25 cellular contexts compared by ENCODE assay signal in genomic region chr6:24472181-24472580, GRCh38. TPM values are rescaled to one million over a fixed set of nuclear protein-coding genes. Genes with fewer than 3 reads are reported as not detected.
DNase-seq lines count a peak whose midpoint lies in the region; ATAC-seq, FAIRE-seq and TF ChIP-seq lines count a peak whose summit lies in the region.
"Had no signal": no experiment of that assay in that cellular context is flagged by ENCODE, and none has a peak within 500 bp of the region (broad histone marks: within the 10 kb centered on the region; RNA-seq: fewer than 3 reads in every experiment).

No MANE protein-coding gene starts in this region.

- H3K4me3 ChIP-seq in A549 = no peak overlapping the region
- H3K4me3 ChIP-seq in IMR-90 (ENCODE audit: insufficient read depth, low read depth, low read length) = no peak overlapping the region
- H3K4me3 ChIP-seq in choroid plexus epithelial cell (ENCODE audit: low read depth, low read length) = no peak overlapping the region
- H3K4me3 ChIP-seq in left lung = no peak overlapping the region

- peaks cover 8% of the 10 kb centered on the region; the same call in 2 of the 3 replicates for H3K4me1 ChIP-seq in A549
- H3K4me1 ChIP-seq in IMR-90 (ENCODE audit: control insufficient read depth, insufficient read depth, low read length) = no peaks in the 10 kb centered on the region
- no peaks in the 10 kb centered on the region for H3K4me1 ChIP-seq in left lung

- H3K36me3 ChIP-seq in IMR-90 (ENCODE audit: control insufficient read depth, insufficient read depth, low read length) (no peaks in the 10 kb centered on the region), left lung (no peaks in the 10 kb centered on the region)

- H3K9me1 ChIP-seq in IMR-90 (ENCODE audit: insufficient read depth, low read length) = no peaks in the 10 kb centered on the region

- no TSS peak for BruUV-seq in IMR-90 (replicated peaks; lab: Mats Ljungman, UMichigan)

- H3K14ac ChIP-seq in IMR-90 (replicated peaks; ENCODE audit: low read depth, low read length) = no peak overlapping the region

- no peak for ATAC-seq in A549
- peak; percentile 57 for ATAC-seq in IMR-90 (ENCODE audit: low read depth)
- ATAC-seq in left lung = peak; percentile 17

- H2BK20ac ChIP-seq in IMR-90 (ENCODE audit: low read depth, low read length) = no peak overlapping the region

- H4K20me1 ChIP-seq in IMR-90 (ENCODE audit: insufficient read depth, low read length) = no peaks in the 10 kb centered on the region

- CTCF ChIA-PET in A549 (lab: Yijun Ruan, JAX) = interaction anchor here (0.6 to 1.3 kb wide), 2 partner anchors 15 to 20 kb away, joined by 3 to 4 read pairs; no protein-coding TSS in a partner anchor
- CTCF ChIA-PET in IMR-90 (lab: Yijun Ruan, JAX) = no interaction called here

- H3K4me2 ChIP-seq in A549 = peak overlapping the region; percentile 14; the same call in 1 of the 3 replicates
- H3K4me2 ChIP-seq in IMR-90 (ENCODE audit: low read depth, low read length) = no peak overlapping the region

- H4K5ac ChIP-seq in IMR-90 (ENCODE audit: low read depth, low read length) = no peak overlapping the region

- H2AK5ac ChIP-seq in IMR-90 (ENCODE audit: low read depth, low read length) = no peak overlapping the region

- DNase-seq in A549 (ENCODE audit: low read depth in 1 of 2, low spot score in 1 of 2) = no peak
- peak; percentile 12 for DNase-seq in IMR-90
- peak; percentile 15 for DNase-seq in choroid plexus epithelial cell (ENCODE audit: low read depth)
- no peak for DNase-seq in left lung
- DNase-seq in NCI-H526 (lab: John Stamatoyannopoulos, UW) = no peak
- DNase-seq in stimulated activated CD4-positive, alpha-beta T cell treated with anti-CD3 and anti-CD28 coated beads, Interleukin-2, amount 100 ng/mL, for 24 hours = no peak
- no peak for DNase-seq in activated CD4-positive, alpha-beta T cell treated with anti-CD3 and anti-CD28 coated beads for 4 hours
- DNase-seq: DMS53, EL, GF-D8, HFFc6, MV-4-11, NCI-H1417, NCI-H1694 treated with DMSO at 0.1 percent for 48 hours, NCI-H2081 treated with DMSO at 0.1 percent for 48 hours, NCI-H2171 treated with DMSO at 0.1 percent for 48 hours, NCI-H524 treated with DMSO at 0.1 percent for 48 hours, OCI-M1, Right ventricle myocardium superior had no signal

- H4K8ac ChIP-seq in IMR-90 (ENCODE audit: low read depth in 2 of 2, low read length in 2 of 2) = no peak overlapping the region

- H2AFZ ChIP-seq in IMR-90 (replicated peaks; ENCODE audit: low read length, poor library complexity) = no peak overlapping the region

- no peak overlapping the region for H2BK5ac ChIP-seq in IMR-90 (ENCODE audit: low read depth, low read length, poor library complexity, severe bottlenecking)

- no peaks in the 10 kb centered on the region for H3K9me3 ChIP-seq in A549
- no peaks in the 10 kb centered on the region for H3K9me3 ChIP-seq in IMR-90 (ENCODE audit: control insufficient read depth, insufficient read depth, low read length)
- H3K9me3 ChIP-seq in left lung = no peaks in the 10 kb centered on the region

- no peak overlapping the region for H3K56ac ChIP-seq in IMR-90 (ENCODE audit: extremely low read depth, insufficient read depth, low read length)

- H3K23ac ChIP-seq in IMR-90 (ENCODE audit: low read depth, low read length) = no peak overlapping the region

- no peak overlapping the region for H3K4ac ChIP-seq in IMR-90 (ENCODE audit: low read depth, low read length)

- TF ChIP-seq RAD21 in A549 (conservative IDR thresholded peaks at IDR 0.05 in 1 of 2, IDR thresholded peaks at IDR 0.05 in 1 of 2) (no peak), IMR-90 (IDR thresholded peaks at IDR 0.05; ENCODE audit: low read length) (no peak)

- no peak overlapping the region for H4K91ac ChIP-seq in IMR-90 (ENCODE audit: insufficient read depth, low read depth, low read length)

- in situ Hi-C loops in IMR-90 (cut with MboI; ENCODE audit: low sequenced_read_pairs) = no loop called here

- H2BK120ac ChIP-seq in IMR-90 (ENCODE audit: low read depth, low read length) = no peak overlapping the region

- no peak overlapping the region for H2AK9ac ChIP-seq in IMR-90 (replicated peaks; ENCODE audit: low read depth, low read length, poor library complexity)

- no peak overlapping the region for H3K9ac ChIP-seq in IMR-90 (ENCODE audit: low read depth, low read length)

- no peaks in the 10 kb centered on the region; the same call in 1 of the 2 replicates for H3K27me3 ChIP-seq in IMR-90 (ENCODE audit: control insufficient read depth, insufficient read depth, low read length)
- H3K27me3 ChIP-seq in left lung = no peaks in the 10 kb centered on the region

- no peaks in the 10 kb centered on the region for H3K79me1 ChIP-seq in IMR-90 (ENCODE audit: low read depth in 1 of 2, low read length in 2 of 2)

- FAIRE-seq in A549 (lab: Jason Lieb, UNC) = no peak
- FAIRE-seq: D721Med, GM19239, H54 had no signal

- H3K18ac ChIP-seq in IMR-90 (ENCODE audit: low read depth, low read length) = no peak overlapping the region

- TF ChIP-seq POLR2A in A549 (IDR thresholded peaks at IDR 0.05; ENCODE audit: low read length) = no peak
- TF ChIP-seq POLR2A in IMR-90 (IDR thresholded peaks at IDR 0.05; ENCODE audit: low read depth, low read length) = no peak

- POLR2A ChIA-PET in A549 (lab: Yijun Ruan, JAX) (no interaction called here), IMR-90 (lab: Charles Lee; ENCODE audit: unreplicated experiment) (no interaction called here)

- TF ChIP-seq EP300 in A549 (IDR thresholded peaks at IDR 0.05) = no peak

- H2BK15ac ChIP-seq in IMR-90 (ENCODE audit: low read depth, low read length) = no peak overlapping the region

- TF ChIP-seq CTCF in A549 (IDR thresholded peaks at IDR 0.05) (no peak), IMR-90 (conservative IDR thresholded peaks at IDR 0.05; ENCODE audit: low read depth, low read length) (no peak), choroid plexus epithelial cell (conservative IDR thresholded peaks at IDR 0.05; ENCODE audit: low read depth, low read length) (no peak), left lung (IDR thresholded peaks at IDR 0.05) (no peak)

- intact Hi-C loops in IMR-90 (cut with micrococcal nuclease) (no loop called here), left lung (cut with DNase I) (no loop called here)

- dilution Hi-C loops in IMR-90 (cut with HindIII; ENCODE audit: low sequenced_read_pairs, unreplicated experiment) = no loop called here

- H3K27ac ChIP-seq in A549 = peak overlapping the region; percentile 17 to 20; a peak in 2 of 6 replicates
- H3K27ac ChIP-seq in IMR-90 (ENCODE audit: insufficient read depth, low read length) = no peak overlapping the region
- no peak overlapping the region for H3K27ac ChIP-seq in left lung
- H3K27ac ChIP-seq: HL-60 had no signal

TF ChIP-seq in A549, 52 proteins besides CTCF, POLR2A, EP300 and RAD21:
- TF ChIP-seq MAFK (IDR thresholded peaks at IDR 0.05; ENCODE audit: partially characterized antibody) (peak; percentile 60), MAZ (IDR thresholded peaks at IDR 0.05; ENCODE audit: borderline replicate concordance, low read depth, low read length) (no peak), NFE2L2 (conservative IDR thresholded peaks at IDR 0.05; ENCODE audit: low read length) (peak; percentile 32; the same call in 1 of the 2 replicates)

TF ChIP-seq in IMR-90, 13 proteins besides CTCF, POLR2A, EP300 and RAD21:
- TF ChIP-seq MAFK (IDR thresholded peaks at IDR 0.05; ENCODE audit: low read depth, low read length) (0 out of 2 replicates have a peak, but pooled peaks have one; percentile 24), MXI1 (IDR thresholded peaks at IDR 0.05; ENCODE audit: borderline replicate concordance, low read depth, low read length) (no peak), NFE2L2 (IDR thresholded peaks at IDR 0.05; ENCODE audit: low read depth, low read length) (peak; percentile 85)

RNA-seq across cellular contexts. Expression of gene GPLD1, which starts 17.2 kb away (rescaled TPM):
- polyA plus RNA-seq in A549 (2011; rRNA removed) (2.6 and 3.2 TPM in 2 replicates), A549 (2017; fragmentation: RNase III; extraction: RNeasy Plus Mini Kit Qiagen cat#74134 plus additional on column Dnase treatment) (1.2 to 1.6 TPM (median 1.3 TPM) in 3 replicates), IMR-90 (2012; rRNA removed) (0.05 and 0.11 TPM in 2 replicates)
- polyA plus RNA-seq in A549 (2012; cell fraction: cytosol; rRNA removed) = 0.86 and 1.0 TPM in 2 replicates
- 1.3 and 1.8 TPM in 2 replicates for polyA plus RNA-seq in A549 (2012; cell fraction: nucleus; rRNA removed)
- polyA minus RNA-seq in A549 (2011; rRNA and poly(A)+ RNA removed) = 2.5 and 3.1 TPM in 2 replicates
- total RNA-seq in IMR-90 (2012; rRNA removed) (0.18 and 0.28 TPM in 2 replicates), left lung (1 to 10 TPM; 1.7 to 2.7 TPM)
- polyA plus RNA-seq in IMR-90 (2012; cell fraction: cytosol; rRNA removed) = 0.05 and 0.21 TPM in 2 replicates
- polyA plus RNA-seq in IMR-90 (2012; cell fraction: nucleus; rRNA removed; ENCODE audit: low replicate concordance) = 0.11 and 0.12 TPM in 2 replicates
- total RNA-seq: RPMI7951 had no signal
- polyA plus RNA-seq: CD14-positive monocyte had no signal

RNA-seq across cellular contexts. Expression of gene ALDH5A1, which starts 22.6 kb away (rescaled TPM):
- 8.8 and 10.9 TPM in 2 replicates for polyA plus RNA-seq in A549 (2011; rRNA removed)
- 3.0 and 4.0 TPM in 2 replicates for polyA plus RNA-seq in A549 (2012; cell fraction: cytosol; rRNA removed)
- polyA plus RNA-seq in A549 (2012; cell fraction: nucleus; rRNA removed) = 4.2 and 4.3 TPM in 2 replicates
- 6.9 to 7.2 TPM (median 7.1 TPM) in 3 replicates for polyA plus RNA-seq in A549 (2017; fragmentation: RNase III; extraction: RNeasy Plus Mini Kit Qiagen cat#74134 plus additional on column Dnase treatment)
- 7.4 and 8.5 TPM in 2 replicates for polyA minus RNA-seq in A549 (2011; rRNA and poly(A)+ RNA removed)
- 0.28 and 0.36 TPM in 2 replicates for total RNA-seq in IMR-90 (2012; rRNA removed)
- polyA plus RNA-seq in IMR-90 (2012; rRNA removed) = 0.46 and 0.48 TPM in 2 replicates
- 0.13 and 0.26 TPM in 2 replicates for polyA plus RNA-seq in IMR-90 (2012; cell fraction: cytosol; rRNA removed)
- polyA plus RNA-seq in IMR-90 (2012; cell fraction: nucleus; rRNA removed; ENCODE audit: low replicate concordance) = 0.25 and 0.45 TPM in 2 replicates
- total RNA-seq in left lung = 10 to 100 TPM; 10.4 to 21.8 TPM

Comparison
In these comparisons a context has a peak if more than half of its experiments do, and no peak if none do; other contexts are left out.
1. ATAC-seq: peak in IMR-90 (single experiment) and left lung (single experiment); none in A549 (0 of 2).
2. DNase-seq: peak in IMR-90 (single experiment) and choroid plexus epithelial cell (single experiment); none in A549 (0 of 2), left lung (0 of 2), NCI-H526 (0 of 2), stimulated activated CD4-positive, alpha-beta T cell treated with anti-CD3 and anti-CD28 coated beads, Interleukin-2, amount 100 ng/mL, for 24 hours (0 of 2) and activated CD4-positive, alpha-beta T cell treated with anti-CD3 and anti-CD28 coated beads for 4 hours (0 of 2).
3. H3K27ac ChIP-seq: peak in A549 (2 of 2); none in IMR-90 (single experiment) and left lung (0 of 2).